32 cellular contexts compared by ENCODE assay signal in the genomic region with DNA sequence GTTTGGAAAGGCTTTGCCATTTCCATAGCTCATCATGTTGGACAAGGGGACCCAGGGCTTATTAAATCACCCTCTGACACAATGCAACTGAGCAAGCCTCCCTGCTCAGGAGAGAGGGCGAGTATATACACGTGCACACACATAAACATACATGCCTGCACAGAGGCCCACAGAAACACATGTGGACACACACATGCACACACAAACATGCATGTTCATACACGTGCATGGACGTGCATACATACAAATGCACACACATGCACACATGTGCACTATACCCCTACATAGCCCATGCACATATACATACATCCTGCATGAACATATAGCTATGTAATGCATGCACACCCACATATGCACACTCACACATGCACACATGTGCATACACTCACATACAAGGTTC.
"Had no signal": no experiment of that assay in that cellular context is flagged by ENCODE, and none has a peak within 500 bp of the region (broad histone marks: within the 10 kb centered on the region; RNA-seq: fewer than 3 reads in every experiment).

No MANE protein-coding gene starts in this region.

- H3K27ac ChIP-seq: adrenal gland, body of pancreas, cardiac muscle cell, epithelial cell of prostate, esophagus squamous epithelium, gastroesophageal sphincter, heart right ventricle, WERI-Rb-1 had no signal

- H3K4me3 ChIP-seq: adrenal gland, body of pancreas, cardiac muscle cell, esophagus squamous epithelium, gastroesophageal sphincter, heart right ventricle had no signal

- H3K36me3 ChIP-seq: adrenal gland, cardiac muscle cell, esophagus squamous epithelium, gastroesophageal sphincter, heart right ventricle, WERI-Rb-1 had no signal

- ATAC-seq: activated CD4-positive, CD25-positive, alpha-beta regulatory T cell treated with anti-CD3 and anti-CD28 coated beads, Interleukin-2, amount 50 U/mL, for 24 hours; activated CD8-positive, alpha-beta memory T cell treated with anti-CD3 and anti-CD28 coated beads, Interleukin-2, amount 10 ng/mL, durations not matched to agents 7 days and 5 days; activated CD8-positive, alpha-beta T cell treated with anti-CD3 and anti-CD28 coated beads, Interleukin-2, amount 10 ng/mL, durations not matched to agents 7 days and 5 days; activated naive CD8-positive, alpha-beta T cell treated with anti-CD3 and anti-CD28 coated beads, Interleukin-2, amount 50 U/mL, for 24 hours; effector memory CD8-positive, alpha-beta T cell; gastroesophageal sphincter; heart right ventricle; T-helper 17 cell had no signal

- H3K27me3 ChIP-seq: adrenal gland, body of pancreas, cardiac muscle cell, esophagus squamous epithelium, gastroesophageal sphincter, heart right ventricle had no signal

- H3K9me3 ChIP-seq: adrenal gland, body of pancreas, esophagus squamous epithelium, gastroesophageal sphincter, heart right ventricle had no signal

- DNase-seq: activated B cell treated with CpG ODN at 0.5 μM for 24 hours; activated CD4-positive, alpha-beta memory T cell treated with anti-CD3 and anti-CD28 coated beads for 36 hours; activated CD4-positive, alpha-beta T cell treated with anti-CD3 and anti-CD28 coated beads for 48 hours; activated CD4-positive, alpha-beta T cell treated with anti-CD3 and anti-CD28 coated beads, Interleukin-2, amount 50 U/mL, for 1 hour; activated CD8-positive, alpha-beta memory T cell treated with anti-CD3 and anti-CD28 coated beads, Interleukin-2, amount 10 ng/mL, durations not matched to agents 7 days and 5 days; activated CD8-positive, alpha-beta memory T cell treated with anti-CD3 and anti-CD28 coated beads, Interleukin-2, amount 50 U/mL, for 4 hours; activated CD8-positive, alpha-beta T cell treated with anti-CD3 and anti-CD28 coated beads, Interleukin-2, amount 10 ng/mL, durations not matched to agents 7 days and 5 days; activated effector memory CD4-positive, alpha-beta T cell treated with anti-CD3 and anti-CD28 coated beads, Interleukin-2, amount 50 U/mL, for 16 hours; activated naive CD4-positive, alpha-beta T cell treated with anti-CD3 and anti-CD28 coated beads for 36 hours; activated naive CD8-positive, alpha-beta T cell treated with anti-CD3 and anti-CD28 coated beads for 36 hours; activated naive CD8-positive, alpha-beta T cell treated with anti-CD3 and anti-CD28 coated beads, Interleukin-2, amount 50 U/mL, for 24 hours; activated T-cell treated with anti-CD3 and anti-CD28 coated beads, Interleukin-2, amount 50 U/mL, for 1 hour; activated T-cell treated with anti-CD3 and anti-CD28 coated beads, Interleukin-2, amount 50 U/mL, for 48 hours; adrenal gland; amygdala; aorta; body of pancreas; cortex of kidney; dermis blood vessel endothelial cell; effector CD4-positive, alpha-beta T cell; effector memory CD8-positive, alpha-beta T cell; esophagus squamous epithelium; foreskin melanocyte; heart right ventricle; T-helper 1 cell; T-helper 17 cell; T1000 had no signal
